In genomic region chr21:43312751-43313169, GRCh38 we compare ENCODE assay signal across 14 cellular contexts.
DNase-seq lines count a peak whose midpoint lies in the region; FAIRE-seq and TF ChIP-seq lines count a peak whose summit lies in the region.
"Had no signal": no experiment of that assay in that cellular context is flagged by ENCODE, and none has a peak within 500 bp of the region (broad histone marks: within the 10 kb centered on the region; RNA-seq: fewer than 3 reads in every experiment).

No MANE protein-coding gene starts in this region.

- 0 out of 4 replicates have a peak, but pooled peaks of 1 of the 2 experiments have one; percentile 15 for TF ChIP-seq RAD21 in H1 (IDR thresholded peaks at IDR 0.05 in 1 of 2, conservative IDR thresholded peaks at IDR 0.05 in 1 of 2; ENCODE audit: low read depth in 2 of 2, low read length in 2 of 2)

- no peaks in the 10 kb centered on the region for H3K79me2 ChIP-seq in Karpas-422 (ENCODE audit: low read length)
- H3K79me2 ChIP-seq in H1 (ENCODE audit: control insufficient read depth in 1 of 2, insufficient read depth in 2 of 2, low read length in 2 of 2), result no peaks in the 10 kb centered on the region

- peaks cover 46 to 82% (median 63%) of the 10 kb centered on the region in 10 experiments for H3K4me1 ChIP-seq in BLaER1 treated with 17β-estradiol and CSF1 and Interleukin-3, amounts not matched to agents 10 nM and 100 nM
- peaks cover 35% of the 10 kb centered on the region for H3K4me1 ChIP-seq in Karpas-422 (ENCODE audit: low read length)
- peaks cover 5 to 23% (median 16%) of the 10 kb centered on the region in 4 experiments for H3K4me1 ChIP-seq in H1 (replicated peaks in 1 of 4; ENCODE audit: control insufficient read depth in 3 of 4, insufficient read depth in 4 of 4, low read length in 3 of 4)
- peaks cover 6% of the 10 kb centered on the region; the same call in 1 of the 2 replicates for H3K4me1 ChIP-seq in BE2C
- H3K4me1 ChIP-seq in thyroid gland, result no peaks in the 10 kb centered on the region

- no peak overlapping the region for H2BK120ac ChIP-seq in H1 (replicated peaks; ENCODE audit: low read depth, low read length)

- no peak overlapping the region; the same call in 1 of the 2 replicates for H3K18ac ChIP-seq in H1 (ENCODE audit: extremely low read depth, low read length)

- H3K23ac ChIP-seq in H1 (ENCODE audit: insufficient read length), result no peak overlapping the region

- H3K4me2 ChIP-seq in BLaER1 treated with 17β-estradiol and CSF1 and Interleukin-3, amounts not matched to agents 10 nM and 100 nM, result peak overlapping the region in 9 of 11 experiments; percentile 8 to 92 (median 46); a peak in 13 of 22 replicates
- H3K4me2 ChIP-seq in Karpas-422 (ENCODE audit: low read depth, low read length, poor library complexity, severe bottlenecking) (peak overlapping the region; percentile 56), H1 (ENCODE audit: insufficient read depth in 1 of 2, low read depth in 2 of 2, low read length in 2 of 2) (peak overlapping the region; percentile 11 to 48; a peak in 2 of 4 replicates)

- H3K9ac ChIP-seq in BLaER1 treated with 17β-estradiol and CSF1 and Interleukin-3, amounts not matched to agents 10 nM and 100 nM, result peak overlapping the region in 2 of 11 experiments; percentile 57 to 62; a peak in 4 of 22 replicates
- H3K9ac ChIP-seq in Karpas-422 (ENCODE audit: low read length) (peak overlapping the region; percentile 46), H1 (replicated peaks in 1 of 4; ENCODE audit: extremely low read depth in 1 of 4, low read depth in 3 of 4, low read length in 3 of 4) (no peak overlapping the region)

- H3K27ac ChIP-seq in BLaER1 treated with 17β-estradiol and CSF1 and Interleukin-3, amounts not matched to agents 10 nM and 100 nM, result peak overlapping the region in 3 of 11 experiments; percentile 59 to 84 (median 68); a peak in 6 of 22 replicates
- H3K27ac ChIP-seq in Karpas-422 (ENCODE audit: low read length) (no peak overlapping the region), H1 (ENCODE audit: low read depth, low read length) (no peak overlapping the region), thyroid gland (no peak overlapping the region), coronary artery (no peak overlapping the region)
- H3K27ac ChIP-seq: neutrophil had no signal

- no peak for TF ChIP-seq CTCF in H1 (IDR thresholded peaks at IDR 0.05; ENCODE audit: control extremely low read depth in 1 of 3, insufficient read depth in 1 of 3, low read depth in 1 of 3, low read length in 3 of 3)
- no peak for TF ChIP-seq CTCF in BE2C (IDR thresholded peaks at IDR 0.05; ENCODE audit: low read depth, low read length)
- no peak for TF ChIP-seq CTCF in thyroid gland (IDR thresholded peaks at IDR 0.05)
- TF ChIP-seq CTCF in coronary artery (IDR thresholded peaks at IDR 0.05), result no peak

- DNase-seq in GM18507 (ENCODE audit: extremely low spot score, insufficient read length, low read depth) (no peak), Karpas-422 (no peak), H1 (ENCODE audit: low read depth in 1 of 2, low spot score in 2 of 2) (no peak), BE2C (no peak), T1000 (lab: John Stamatoyannopoulos, UW) (no peak), thyroid gland (no peak), coronary artery (ENCODE audit: low spot score) (no peak)
- DNase-seq: activated T-cell treated with anti-CD3 and anti-CD28 coated beads for 4 hours, amniotic stem cell, MG63, spleen had no signal

- no peak overlapping the region for H3K14ac ChIP-seq in H1 (ENCODE audit: insufficient read length)

- no peaks in the 10 kb centered on the region for H3K23me2 ChIP-seq in H1 (ENCODE audit: low read depth, low read length)

- H2BK5ac ChIP-seq in H1 (ENCODE audit: low read depth, low read length), result no peak overlapping the region

- no peak overlapping the region for H3K4ac ChIP-seq in H1 (replicated peaks; ENCODE audit: insufficient read length, low read depth, low read length)

- FAIRE-seq in GM18507 (lab: Jason Lieb, UNC) (peak; percentile 83), H1 (lab: Jason Lieb, UNC) (no peak)
- FAIRE-seq: frontal cortex had no signal

- peaks cover 0 to 9% (median 5%) of the 10 kb centered on the region in 11 experiments; a peak in 14 of 22 replicates for H3K9me3 ChIP-seq in BLaER1 treated with 17β-estradiol and CSF1 and Interleukin-3, amounts not matched to agents 10 nM and 100 nM (replicated peaks in 1 of 11)
- H3K9me3 ChIP-seq in Karpas-422 (ENCODE audit: low read length) (peaks cover 6% of the 10 kb centered on the region; the same call in 1 of the 2 replicates), H1 (ENCODE audit: insufficient read depth in 2 of 2, low read depth in 1 of 2, low read length in 1 of 2) (peaks cover 2 to 5% of the 10 kb centered on the region in 2 experiments; a peak in 3 of 4 replicates), BE2C (peaks cover 6% of the 10 kb centered on the region; the same call in 1 of the 2 replicates), thyroid gland (no peaks in the 10 kb centered on the region)
- H3K9me3 ChIP-seq: MG63, neutrophil had no signal

- H2BK15ac ChIP-seq in H1 (ENCODE audit: low read length), result no peak overlapping the region

- no peaks in the 10 kb centered on the region for H3K27me3 ChIP-seq in BLaER1 treated with 17β-estradiol and CSF1 and Interleukin-3, amounts not matched to agents 10 nM and 100 nM
- no peaks in the 10 kb centered on the region for H3K27me3 ChIP-seq in Karpas-422 (ENCODE audit: low read length)
- no peaks in the 10 kb centered on the region for H3K27me3 ChIP-seq in H1 (replicated peaks in 1 of 4; ENCODE audit: control insufficient read depth in 3 of 4, extremely low read depth in 1 of 4, insufficient read depth in 3 of 4, low read length in 3 of 4)
- no peaks in the 10 kb centered on the region for H3K27me3 ChIP-seq in BE2C
- no peaks in the 10 kb centered on the region for H3K27me3 ChIP-seq in thyroid gland
- H3K27me3 ChIP-seq: MG63 had no signal

- H3K9me2 ChIP-seq in Karpas-422 (replicated peaks; ENCODE audit: insufficient read depth, low read length), result no peaks in the 10 kb centered on the region

- intact Hi-C loops in thyroid gland (cut with DNase I), result no loop called here

- CTCF ChIA-PET in H1 (lab: Charles Lee; ENCODE audit: partially characterized antibody), result interaction anchor here (0.9 to 1.9 kb wide), 6 partner anchors 8 to 63 kb away, joined by 3 to 6 read pairs (median 3); no protein-coding TSS in a partner anchor

- no peak overlapping the region for H4K91ac ChIP-seq in H1 (replicated peaks; ENCODE audit: insufficient read length, low read length)

- TF ChIP-seq POLR2A in H1 (IDR thresholded peaks at IDR 0.05; ENCODE audit: control extremely low read depth in 1 of 2, low read depth in 2 of 2, low read length in 2 of 2) (no peak), thyroid gland (IDR thresholded peaks at IDR 0.05) (no peak)

- 0 out of 22 replicates have a peak, but pooled peaks cover 0 to 4% (median 0%) of the 10 kb centered on the region in 11 experiments for H4K20me1 ChIP-seq in BLaER1 treated with 17β-estradiol and CSF1 and Interleukin-3, amounts not matched to agents 10 nM and 100 nM
- H4K20me1 ChIP-seq in Karpas-422 (ENCODE audit: insufficient read depth, low read depth, low read length) (no peaks in the 10 kb centered on the region), H1 (replicated peaks in 1 of 2; ENCODE audit: control insufficient read depth in 1 of 2, insufficient read depth in 2 of 2, low read length in 2 of 2) (peaks cover 0 to 1% of the 10 kb centered on the region in 2 experiments)

- H2AFZ ChIP-seq in Karpas-422 (ENCODE audit: low read length) (no peak overlapping the region), H1 (ENCODE audit: low read length) (no peak overlapping the region)

- no peak overlapping the region for H4K5ac ChIP-seq in H1 (ENCODE audit: insufficient read length, low read depth, low read length)

- no peaks in the 10 kb centered on the region for H3K79me1 ChIP-seq in H1 (ENCODE audit: low read depth, low read length)

- WGBS in H1 (ENCODE audit: extremely low coverage in 1 of 2, insufficient coverage in 1 of 2, insufficient read length in 1 of 2, insufficient replicate concordance in 2 of 2, low coverage in 1 of 2, low lambda C conversion rate in 2 of 2, missing lambda C conversion rate in 1 of 2), 2 experiments, result 46% methylated on average over 6 of the region's 6 CpGs; no CpG with 5 or more reads in 1 of the 2 experiments
- WGBS in thyroid gland, 2 donors, result 85 to 90% methylated on average over 6 of the region's 6 CpGs

- POLR2A ChIA-PET in H1 (lab: Charles Lee; ENCODE audit: partially characterized antibody), result no interaction called here

- no peak overlapping the region for H3K4me3 ChIP-seq in BLaER1 treated with 17β-estradiol and CSF1 and Interleukin-3, amounts not matched to agents 10 nM and 100 nM
- H3K4me3 ChIP-seq in Karpas-422 (ENCODE audit: low read length), result peak overlapping the region; percentile 43
- no peak overlapping the region for H3K4me3 ChIP-seq in H1 (ENCODE audit: extremely low read depth in 1 of 4, insufficient read depth in 2 of 4, low read depth in 3 of 4, low read length in 4 of 4)
- no peak overlapping the region for H3K4me3 ChIP-seq in BE2C (ENCODE audit: low read depth, low read length)
- no peak overlapping the region for H3K4me3 ChIP-seq in thyroid gland (replicated peaks in 1 of 3)
- H3K4me3 ChIP-seq in coronary artery, result no peak overlapping the region
- H3K4me3 ChIP-seq: MG63, spleen had no signal

- no peak overlapping the region for H4K8ac ChIP-seq in H1 (ENCODE audit: extremely low read depth, insufficient read depth, low read length)

- no peak overlapping the region for H2BK12ac ChIP-seq in H1 (ENCODE audit: low read depth, low read length)

- no peak overlapping the region for H2AK5ac ChIP-seq in H1 (ENCODE audit: low read depth, low read length)

- no peak overlapping the region for H3K56ac ChIP-seq in H1 (replicated peaks; ENCODE audit: insufficient read length, low read depth, low read length)

- no peak for TF ChIP-seq EP300 in H1 (IDR thresholded peaks at IDR 0.05; ENCODE audit: borderline replicate concordance in 1 of 2, low read depth in 2 of 2, low read length in 2 of 2)

- no peaks in the 10 kb centered on the region for H3K36me3 ChIP-seq in BLaER1 treated with 17β-estradiol and CSF1 and Interleukin-3, amounts not matched to agents 10 nM and 100 nM
- no peaks in the 10 kb centered on the region for H3K36me3 ChIP-seq in Karpas-422 (ENCODE audit: insufficient read depth, low read length)
- H3K36me3 ChIP-seq in H1 (ENCODE audit: control insufficient read depth in 2 of 4, insufficient read depth in 4 of 4, low read length in 3 of 4), result no peaks in the 10 kb centered on the region
- H3K36me3 ChIP-seq in BE2C, result no peaks in the 10 kb centered on the region
- H3K36me3 ChIP-seq in thyroid gland, result no peaks in the 10 kb centered on the region
- H3K36me3 ChIP-seq: MG63, neutrophil, spleen had no signal

- H2BK20ac ChIP-seq in H1 (ENCODE audit: low read length), result no peak overlapping the region

TF ChIP-seq in H1, 55 proteins besides CTCF, POLR2A, EP300 and RAD21 (continues in another document):
- TF ChIP-seq TAF7 (optimal IDR thresholded peaks at IDR 0.05; ENCODE audit: borderline replicate concordance, low read depth, low read length) (no peak), MAX (IDR thresholded peaks at IDR 0.05) (0 out of 2 replicates have a peak, but pooled peaks have one; percentile 11), KDM4A (IDR thresholded peaks at IDR 0.05; ENCODE audit: low read depth, low read length, severe bottlenecking) (no peak)
